In genomic region chr7:96710544-96710943, GRCh38 we compare ENCODE assay signal across 1 cellular context.
TF ChIP-seq lines count a peak whose summit lies in the region.

No MANE protein-coding gene starts in this region.

TF ChIP-seq in K562, 482 proteins besides CTCF, POLR2A, EP300 and RAD21:
- TF ChIP-seq EHMT2 (IDR thresholded peaks at IDR 0.05) (no peak), EP400 (IDR thresholded peaks at IDR 0.05) (no peak), BACH1 (tag; IDR thresholded peaks at IDR 0.05) (no peak), MYBL2 (IDR thresholded peaks at IDR 0.05; ENCODE audit: low read depth) (no peak), MYBL2 (CRISPR knock-in tag; IDR thresholded peaks at IDR 0.05; ENCODE audit: borderline replicate concordance) (no peak), SAFB (IDR thresholded peaks at IDR 0.05; ENCODE audit: borderline replicate concordance, low read depth, low read length) (no peak), E2F1 (CRISPR knock-in tag; IDR thresholded peaks at IDR 0.05) (no peak), BRCA1 (IDR thresholded peaks at IDR 0.05) (no peak), BRCA1 (CRISPR knock-in tag; IDR thresholded peaks at IDR 0.05) (no peak), ZBTB11 (CRISPR knock-in tag; IDR thresholded peaks at IDR 0.05) (no peak), PYGO2 (tag; IDR thresholded peaks at IDR 0.05) (no peak), ESRRB (CRISPR knock-in tag; IDR thresholded peaks at IDR 0.05; ENCODE audit: borderline replicate concordance) (no peak), FOXK1 (CRISPR knock-in tag; IDR thresholded peaks at IDR 0.05; ENCODE audit: borderline replicate concordance) (no peak), NFATC3 (IDR thresholded peaks at IDR 0.05) (no peak), BCL6 (CRISPR knock-in tag; IDR thresholded peaks at IDR 0.05) (no peak), CAMTA2 (CRISPR knock-in tag; conservative IDR thresholded peaks at IDR 0.05) (no peak), PURB (CRISPR knock-in tag; IDR thresholded peaks at IDR 0.05; ENCODE audit: low read depth) (no peak)
TF ChIP-seq in K562: peak in this region for 0.
